ENCODE assay signal across 19 cellular contexts in the genomic region with DNA sequence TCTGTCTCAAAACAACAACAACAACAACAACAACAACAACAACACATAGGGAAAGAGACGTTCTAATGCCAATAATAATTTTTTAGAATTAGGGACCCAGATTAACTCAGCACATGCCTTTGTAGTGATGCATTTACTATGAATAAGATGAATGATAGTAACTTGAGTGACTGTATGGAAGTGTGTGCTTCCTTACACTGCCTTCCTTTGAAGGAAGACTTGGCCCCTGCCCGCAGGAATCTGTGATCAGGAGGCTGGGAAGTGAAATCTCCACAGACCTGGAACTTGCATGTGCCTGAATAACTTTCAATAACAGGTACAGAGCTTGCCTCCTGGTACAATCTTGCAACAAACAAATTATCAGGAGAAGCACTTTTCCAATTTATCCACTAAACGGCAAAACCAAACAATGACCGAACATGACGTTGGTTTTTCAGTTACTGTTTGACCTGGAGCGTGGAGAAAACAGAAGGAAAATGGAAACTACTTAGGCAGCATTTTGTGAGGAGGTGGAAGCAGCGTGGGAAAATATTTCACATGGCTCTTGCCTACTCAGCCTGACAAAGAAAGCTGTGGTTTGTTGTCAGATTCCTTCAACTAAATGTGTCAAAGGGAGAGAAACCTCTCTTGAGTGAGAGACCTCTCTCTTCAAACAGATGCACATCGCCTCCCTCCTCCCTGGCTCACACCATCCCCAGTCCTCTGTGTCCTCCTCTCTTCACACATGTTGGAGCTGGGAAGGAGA. TPM values are rescaled to one million over a fixed set of nuclear protein-coding genes. Genes with fewer than 3 reads are reported as not detected.
DNase-seq lines count a peak whose midpoint lies in the region; ATAC-seq and TF ChIP-seq lines count a peak whose summit lies in the region.
"Had no signal": no experiment of that assay in that cellular context is flagged by ENCODE, and none has a peak within 500 bp of the region (broad histone marks: within the 10 kb centered on the region; RNA-seq: fewer than 3 reads in every experiment).

No MANE protein-coding gene starts in this region.

- no peaks in the 10 kb centered on the region for H3K36me3 Mint-ChIP-seq in activated T-cell treated with anti-CD3 and anti-CD28 coated beads, Interleukin-2, amount 50 U/mL, for 4 hours (ENCODE audit: insufficient read depth)
- H3K36me3 Mint-ChIP-seq: stimulated activated effector memory CD8-positive, alpha-beta T cell treated with anti-CD3 and anti-CD28 coated beads, Interleukin-12 subunit alpha, Interleukin-12 subunit beta, amount 100 ng/mL, for 72 hours had no signal

- H4K20me1 ChIP-seq in hepatocyte (ENCODE audit: insufficient read depth, poor library complexity, severe bottlenecking) = no peaks in the 10 kb centered on the region

- ATAC-seq in GM18517 (IDR thresholded peaks at IDR 0.05; ENCODE audit: unreplicated experiment) (no peak), GM18498 (IDR thresholded peaks at IDR 0.05; ENCODE audit: unreplicated experiment) (no peak)
- ATAC-seq in activated T-cell treated with anti-CD3 and anti-CD28 coated beads, Interleukin-2, amount 50 U/mL, for 4 hours = no peak
- ATAC-seq: stimulated activated effector memory CD8-positive, alpha-beta T cell treated with anti-CD3 and anti-CD28 coated beads, Interleukin-12 subunit alpha, Interleukin-12 subunit beta, amount 100 ng/mL, for 72 hours had no signal

- no peak for TF ChIP-seq CTCF in astrocyte of the cerebellum (IDR thresholded peaks at IDR 0.05; ENCODE audit: low read depth, low read length, missing control alignments)
- no peak for TF ChIP-seq CTCF in hepatocyte (IDR thresholded peaks at IDR 0.05; ENCODE audit: poor library complexity)
- TF ChIP-seq CTCF in parathyroid adenoma (IDR thresholded peaks at IDR 0.05) = no peak

- in situ Hi-C loops in astrocyte of the cerebellum (cut with HindIII; ENCODE audit: low sequenced_read_pairs) = no loop called here

- H3K4me3 ChIP-seq in astrocyte of the cerebellum (ENCODE audit: low read depth, low read length) (no peak overlapping the region), hepatocyte (no peak overlapping the region), parathyroid adenoma (ENCODE audit: low read depth, low read length) (no peak overlapping the region)
- H3K4me3 ChIP-seq: ascending aorta had no signal

- H3K79me2 ChIP-seq in hepatocyte = no peaks in the 10 kb centered on the region
- H3K79me2 ChIP-seq in parathyroid adenoma = no peaks in the 10 kb centered on the region

- peaks cover 8% of the 10 kb centered on the region for H3K27me3 Mint-ChIP-seq in activated T-cell treated with anti-CD3 and anti-CD28 coated beads, Interleukin-2, amount 50 U/mL, for 4 hours (ENCODE audit: low read depth)

- H3K4me3 Mint-ChIP-seq in activated T-cell treated with anti-CD3 and anti-CD28 coated beads, Interleukin-2, amount 50 U/mL, for 4 hours = no peak overlapping the region
- H3K4me3 Mint-ChIP-seq: stimulated activated effector memory CD8-positive, alpha-beta T cell treated with anti-CD3 and anti-CD28 coated beads, Interleukin-12 subunit alpha, Interleukin-12 subunit beta, amount 100 ng/mL, for 72 hours had no signal

- DNase-seq in HCEC 1CT (peak; percentile 20), astrocyte of the cerebellum (ENCODE audit: low read depth) (peak; percentile 72), hepatocyte (ENCODE audit: low spot score) (no peak), anterior cingulate cortex (lab: John Stamatoyannopoulos, UW) (no peak)
- no peak for DNase-seq in activated T-cell treated with anti-CD3 and anti-CD28 coated beads, Interleukin-2, amount 50 U/mL, for 4 hours
- DNase-seq: activated CD4-positive, alpha-beta T cell treated with anti-CD3 and anti-CD28 coated beads, Interleukin-2, amount 50 U/mL, for 48 hours; DMS79 treated with DMSO at 0.1 percent for 48 hours; KBM-7; NCI-H1694; NCI-H69; Right ventricle myocardium superior; stimulated activated CD4-positive, alpha-beta T cell treated with anti-CD3 and anti-CD28 coated beads, Interleukin-4, amount 100 ng/mL, for 24 hours; T1000 had no signal

- WGBS in hepatocyte (ENCODE audit: low lambda C conversion rate, missing lambda C conversion rate) = 64% methylated on average over 8 of the region's 8 CpGs

- H3K4me2 ChIP-seq in hepatocyte (no peak overlapping the region), parathyroid adenoma (ENCODE audit: low read length) (no peak overlapping the region)

- no peaks in the 10 kb centered on the region for H3K4me1 Mint-ChIP-seq in activated T-cell treated with anti-CD3 and anti-CD28 coated beads, Interleukin-2, amount 50 U/mL, for 4 hours (ENCODE audit: low read depth)
- H3K4me1 Mint-ChIP-seq: stimulated activated effector memory CD8-positive, alpha-beta T cell treated with anti-CD3 and anti-CD28 coated beads, Interleukin-12 subunit alpha, Interleukin-12 subunit beta, amount 100 ng/mL, for 72 hours had no signal

- H3K27ac ChIP-seq in hepatocyte = peak overlapping the region; percentile 8
- H3K27ac ChIP-seq in parathyroid adenoma = no peak overlapping the region
- H3K27ac ChIP-seq: ascending aorta had no signal

- no peaks in the 10 kb centered on the region for H3K4me1 ChIP-seq in hepatocyte (ENCODE audit: insufficient read depth)
- H3K4me1 ChIP-seq in parathyroid adenoma = no peaks in the 10 kb centered on the region

- H2AFZ ChIP-seq in hepatocyte (no peak overlapping the region), parathyroid adenoma (peak overlapping the region; percentile 60)

- no peaks in the 10 kb centered on the region for H3K27me3 ChIP-seq in hepatocyte
- H3K27me3 ChIP-seq in parathyroid adenoma (ENCODE audit: control insufficient read depth, insufficient read depth, low read length) = no peaks in the 10 kb centered on the region
- H3K27me3 ChIP-seq: ascending aorta had no signal

- no peak overlapping the region for H3K9ac ChIP-seq in parathyroid adenoma

- no peaks in the 10 kb centered on the region for H3K9me2 ChIP-seq in hepatocyte (replicated peaks; ENCODE audit: insufficient read depth)

- no peaks in the 10 kb centered on the region for H3K9me3 ChIP-seq in hepatocyte (ENCODE audit: low read depth)
- H3K9me3 ChIP-seq in parathyroid adenoma (ENCODE audit: control insufficient read depth, low read length) = no peaks in the 10 kb centered on the region
- H3K9me3 ChIP-seq: ascending aorta had no signal

- peaks cover 8% of the 10 kb centered on the region for H3K9me3 Mint-ChIP-seq in activated T-cell treated with anti-CD3 and anti-CD28 coated beads, Interleukin-2, amount 50 U/mL, for 4 hours
- H3K9me3 Mint-ChIP-seq: stimulated activated effector memory CD8-positive, alpha-beta T cell treated with anti-CD3 and anti-CD28 coated beads, Interleukin-12 subunit alpha, Interleukin-12 subunit beta, amount 100 ng/mL, for 72 hours had no signal

- H3K36me3 ChIP-seq in hepatocyte (replicated peaks; ENCODE audit: insufficient read depth, low read depth) = no peaks in the 10 kb centered on the region
- no peaks in the 10 kb centered on the region for H3K36me3 ChIP-seq in parathyroid adenoma (ENCODE audit: control insufficient read depth, insufficient read depth, low read length)
- H3K36me3 ChIP-seq: ascending aorta had no signal

RNA-seq across cellular contexts. Expression of gene ABCA4, which starts 10.1 kb away (rescaled TPM):
- total RNA-seq in hepatocyte = 0.53 and 1.0 TPM in 2 replicates
- polyA plus RNA-seq in hepatocyte = 1.4 and 2.1 TPM in 2 replicates
- total RNA-seq in activated T-cell treated with anti-CD3 and anti-CD28 coated beads, Interleukin-2, amount 50 U/mL, for 4 hours = not detected
- total RNA-seq: activated T-helper 2 cell treated with anti-CD3 and anti-CD28 coated beads, Interferon-gamma antibody, Interleukin-2, Interleukin-4, amounts not matched to agents 10 μg/mL and 5 μg/mL and 100 μg/mL, durations not matched to agents 14 hours and 24 hours and 36 hours; ascending aorta had no signal

Comparison
In these comparisons a context has a peak if more than half of its experiments do, and no peak if none do; other contexts are left out.
1. DNase-seq: peak in HCEC 1CT (single experiment) and astrocyte of the cerebellum (single experiment); none in hepatocyte (single experiment), activated T-cell treated with anti-CD3 and anti-CD28 coated beads, Interleukin-2, amount 50 U/mL, for 4 hours (single experiment) and anterior cingulate cortex (0 of 58).